In genomic region chr7:68406480-68406879, GRCh38 we compare ENCODE assay signal across 20 cellular contexts.
DNase-seq lines count a peak whose midpoint lies in the region; ATAC-seq, FAIRE-seq and TF ChIP-seq lines count a peak whose summit lies in the region.
"Had no signal": no experiment of that assay in that cellular context is flagged by ENCODE, and none has a peak within 500 bp of the region (broad histone marks: within the 10 kb centered on the region; RNA-seq: fewer than 3 reads in every experiment).

No MANE protein-coding gene starts in this region.

- TF ChIP-seq EP300 in H1 (IDR thresholded peaks at IDR 0.05; ENCODE audit: borderline replicate concordance in 1 of 2, low read depth in 2 of 2, low read length in 2 of 2), result no peak

- peak; percentile 64 for DNase-seq in RPMI8226
- no peak for DNase-seq in H1 (ENCODE audit: low read depth in 1 of 2, low spot score in 2 of 2)
- no peak for DNase-seq in mesendoderm
- no peak for DNase-seq in retina
- DNase-seq: AML-193; Caco-2; Calu3; CD4-positive, alpha-beta T cell; CD8-positive, alpha-beta T cell; DMS79 treated with DMSO at 0.1 percent for 48 hours; GF-D8 had no signal

- H4K8ac ChIP-seq in H1 (ENCODE audit: extremely low read depth, insufficient read depth, low read length), result no peak overlapping the region
- H4K8ac ChIP-seq in mesendoderm (ENCODE audit: low read depth, low read length), result no peak overlapping the region

- CTCF ChIA-PET in H1 (lab: Charles Lee; ENCODE audit: partially characterized antibody), result interaction anchor here (0.6 kb wide), 1 partner anchor 298 kb away, joined by 3 read pairs; no protein-coding TSS in a partner anchor

- H2BK5ac ChIP-seq in H1 (ENCODE audit: low read depth, low read length), result 0 out of 2 replicates have a peak overlapping the region, but pooled peaks have one; percentile 16
- H2BK5ac ChIP-seq in mesendoderm (ENCODE audit: low read length), result no peak overlapping the region

- FAIRE-seq in H1 (lab: Jason Lieb, UNC), result peak; percentile 60
- FAIRE-seq: A549, D721Med, G401.6, GM12891, GM19239 had no signal

- no peak for TF ChIP-seq POLR2A in H1 (IDR thresholded peaks at IDR 0.05; ENCODE audit: control extremely low read depth in 1 of 2, low read depth in 2 of 2, low read length in 2 of 2)

- no peak overlapping the region for H2BK120ac ChIP-seq in H1 (replicated peaks; ENCODE audit: low read depth, low read length)
- peak overlapping the region; percentile 36 for H2BK120ac ChIP-seq in mesendoderm (ENCODE audit: low read depth, low read length)

- H3K23me2 ChIP-seq in H1 (ENCODE audit: low read depth, low read length), result no peaks in the 10 kb centered on the region; the same call in 1 of the 2 replicates

- no peak overlapping the region for H3K4me2 ChIP-seq in H1 (ENCODE audit: insufficient read depth in 1 of 2, low read depth in 2 of 2, low read length in 2 of 2)
- H3K4me2 ChIP-seq in mesendoderm (ENCODE audit: low read length), result no peak overlapping the region
- H3K4me2 ChIP-seq: A549; BLaER1 treated with 17β-estradiol and CSF1 and Interleukin-3, amounts not matched to agents 10 nM and 100 nM had no signal

- H2BK15ac ChIP-seq in H1 (ENCODE audit: low read length) (no peak overlapping the region), mesendoderm (replicated peaks; ENCODE audit: low read depth) (no peak overlapping the region)

- no peak overlapping the region for H3K23ac ChIP-seq in H1 (ENCODE audit: insufficient read length)
- no peak overlapping the region for H3K23ac ChIP-seq in mesendoderm (ENCODE audit: low read length)

- H3K4me1 ChIP-seq in H1 (replicated peaks in 1 of 4; ENCODE audit: control insufficient read depth in 3 of 4, insufficient read depth in 4 of 4, low read length in 3 of 4) (peaks cover 0 to 4% (median 1%) of the 10 kb centered on the region in 4 experiments; a peak in 2 of 7 replicates), mesendoderm (ENCODE audit: control insufficient read depth, low read depth, low read length) (no peaks in the 10 kb centered on the region)
- H3K4me1 ChIP-seq: A549, Caco-2 had no signal

- no peak overlapping the region for H2AFZ ChIP-seq in H1 (ENCODE audit: low read length)

- H2BK12ac ChIP-seq in H1 (ENCODE audit: low read depth, low read length), result no peak overlapping the region

- no peaks in the 10 kb centered on the region for H3K9me3 ChIP-seq in H1 (ENCODE audit: insufficient read depth in 2 of 2, low read depth in 1 of 2, low read length in 1 of 2)
- H3K9me3 ChIP-seq: A549 had no signal

- H3K4me3 ChIP-seq in H1 (ENCODE audit: extremely low read depth in 1 of 4, insufficient read depth in 2 of 4, low read depth in 3 of 4, low read length in 4 of 4) (no peak overlapping the region; a peak in 1 of 8 replicates), mesendoderm (ENCODE audit: low read length) (no peak overlapping the region)
- H3K4me3 ChIP-seq: A549; BLaER1 treated with 17β-estradiol and CSF1 and Interleukin-3, amounts not matched to agents 10 nM and 100 nM had no signal

- WGBS in H1 (ENCODE audit: extremely low coverage in 1 of 2, insufficient coverage in 1 of 2, insufficient read length in 1 of 2, insufficient replicate concordance in 2 of 2, low coverage in 1 of 2, low lambda C conversion rate in 2 of 2, missing lambda C conversion rate in 1 of 2), 2 experiments, result 51% methylated on average over 4 of the region's 4 CpGs; no CpG with 5 or more reads in 1 of the 2 experiments
- no CpG with 5 or more reads among the region's 4 CpGs for WGBS in mesendoderm (ENCODE audit: extremely low coverage, insufficient coverage, low lambda C conversion rate)

- H3K27ac ChIP-seq in H1 (ENCODE audit: low read depth, low read length), result no peak overlapping the region
- no peak overlapping the region for H3K27ac ChIP-seq in mesendoderm (ENCODE audit: low read depth, low read length)
- H3K27ac ChIP-seq: 22Rv1; A549; BLaER1 treated with 17β-estradiol and CSF1 and Interleukin-3, amounts not matched to agents 10 nM and 100 nM; C4-2B had no signal

- no peak overlapping the region for H3K14ac ChIP-seq in H1 (ENCODE audit: insufficient read length)

- no peak for TF ChIP-seq CTCF in H1 (IDR thresholded peaks at IDR 0.05; ENCODE audit: control extremely low read depth in 1 of 3, insufficient read depth in 1 of 3, low read depth in 1 of 3, low read length in 3 of 3)

- H3K18ac ChIP-seq in H1 (ENCODE audit: extremely low read depth, low read length), result no peak overlapping the region
- H3K18ac ChIP-seq in mesendoderm (ENCODE audit: low read length), result no peak overlapping the region

- H4K5ac ChIP-seq in H1 (ENCODE audit: insufficient read length, low read depth, low read length) (no peak overlapping the region), mesendoderm (ENCODE audit: low read length) (no peak overlapping the region)

- POLR2A ChIA-PET in H1 (lab: Charles Lee; ENCODE audit: partially characterized antibody), result no interaction called here

- no peak overlapping the region for H3K4ac ChIP-seq in H1 (replicated peaks; ENCODE audit: insufficient read length, low read depth, low read length)
- H3K4ac ChIP-seq in mesendoderm (ENCODE audit: low read depth, low read length), result no peak overlapping the region

- H3K9ac ChIP-seq in H1 (replicated peaks in 1 of 4; ENCODE audit: extremely low read depth in 1 of 4, low read depth in 3 of 4, low read length in 3 of 4) (no peak overlapping the region), mesendoderm (ENCODE audit: low read length) (no peak overlapping the region)
- H3K9ac ChIP-seq: BLaER1 treated with 17β-estradiol and CSF1 and Interleukin-3, amounts not matched to agents 10 nM and 100 nM had no signal

- H3K27me3 ChIP-seq in H1 (replicated peaks in 1 of 4; ENCODE audit: control insufficient read depth in 3 of 4, extremely low read depth in 1 of 4, insufficient read depth in 3 of 4, low read length in 3 of 4) (no peaks in the 10 kb centered on the region), mesendoderm (ENCODE audit: insufficient read depth, low read length, poor library complexity) (no peaks in the 10 kb centered on the region)
- H3K27me3 ChIP-seq: BLaER1 treated with 17β-estradiol and CSF1 and Interleukin-3, amounts not matched to agents 10 nM and 100 nM had no signal

- H2AK5ac ChIP-seq in H1 (ENCODE audit: low read depth, low read length) (0 out of 2 replicates have a peak overlapping the region, but pooled peaks have one; percentile 7), mesendoderm (ENCODE audit: low read length) (no peak overlapping the region)

- H2BK20ac ChIP-seq in H1 (ENCODE audit: low read length), result no peak overlapping the region

- no peaks in the 10 kb centered on the region for H4K20me1 ChIP-seq in H1 (replicated peaks in 1 of 2; ENCODE audit: control insufficient read depth in 1 of 2, insufficient read depth in 2 of 2, low read length in 2 of 2)
- H4K20me1 ChIP-seq: BLaER1 treated with 17β-estradiol and CSF1 and Interleukin-3, amounts not matched to agents 10 nM and 100 nM had no signal

- TF ChIP-seq RAD21 in H1 (IDR thresholded peaks at IDR 0.05 in 1 of 2, conservative IDR thresholded peaks at IDR 0.05 in 1 of 2; ENCODE audit: low read depth in 2 of 2, low read length in 2 of 2), result no peak

- no peaks in the 10 kb centered on the region for H3K79me1 ChIP-seq in H1 (ENCODE audit: low read depth, low read length)
- H3K79me1 ChIP-seq in mesendoderm (ENCODE audit: low read length), result no peaks in the 10 kb centered on the region

- ATAC-seq in HG02610 (IDR thresholded peaks at IDR 0.05; ENCODE audit: unreplicated experiment), result no peak
- ATAC-seq: A549; CD8-positive, alpha-beta T cell had no signal

- H3K56ac ChIP-seq in H1 (replicated peaks; ENCODE audit: insufficient read length, low read depth, low read length), result no peak overlapping the region
- H3K56ac ChIP-seq in mesendoderm (ENCODE audit: low read length), result no peak overlapping the region

- H3K36me3 ChIP-seq in H1 (ENCODE audit: control insufficient read depth in 2 of 4, insufficient read depth in 4 of 4, low read length in 3 of 4) (no peaks in the 10 kb centered on the region), mesendoderm (ENCODE audit: control insufficient read depth, insufficient read depth, low read length) (no peaks in the 10 kb centered on the region)
- H3K36me3 ChIP-seq: BLaER1 treated with 17β-estradiol and CSF1 and Interleukin-3, amounts not matched to agents 10 nM and 100 nM had no signal

- H4K91ac ChIP-seq in H1 (replicated peaks; ENCODE audit: insufficient read length, low read length), result no peak overlapping the region

- H3K79me2 ChIP-seq in H1 (ENCODE audit: control insufficient read depth in 1 of 2, insufficient read depth in 2 of 2, low read length in 2 of 2) (no peaks in the 10 kb centered on the region), mesendoderm (ENCODE audit: control insufficient read depth, insufficient read depth, low read length) (no peaks in the 10 kb centered on the region)

TF ChIP-seq in H1, 55 proteins besides CTCF, POLR2A, EP300 and RAD21:
- no peak for TF ChIP-seq SP4 (IDR thresholded peaks at IDR 0.05; ENCODE audit: low read length)
- TF ChIP-seq SRF (IDR thresholded peaks at IDR 0.05; ENCODE audit: low read depth, low read length), result no peak
- no peak for TF ChIP-seq PHF8 (conservative IDR thresholded peaks at IDR 0.05; ENCODE audit: low read depth, low read length)
- TF ChIP-seq CREB1 (IDR thresholded peaks at IDR 0.05), result no peak
- TF ChIP-seq RNF2 (IDR thresholded peaks at IDR 0.05; ENCODE audit: borderline replicate concordance, low read depth, low read length, missing control alignments, poor library complexity, severe bottlenecking), result no peak
- no peak for TF ChIP-seq KDM5A (IDR thresholded peaks at IDR 0.05; ENCODE audit: low read length)
- no peak for TF ChIP-seq MAFK (IDR thresholded peaks at IDR 0.05; ENCODE audit: low read depth, low read length)
- no peak for TF ChIP-seq RFX5 (IDR thresholded peaks at IDR 0.05; ENCODE audit: borderline replicate concordance, low read depth, low read length)
- TF ChIP-seq TCF12 (IDR thresholded peaks at IDR 0.05; ENCODE audit: low read depth, low read length), result no peak
- no peak for TF ChIP-seq GABPA (IDR thresholded peaks at IDR 0.05; ENCODE audit: borderline replicate concordance, insufficient read depth, low read length)
- no peak for TF ChIP-seq GTF2F1 (IDR thresholded peaks at IDR 0.05; ENCODE audit: borderline replicate concordance, low read depth, low read length)
- no peak for TF ChIP-seq SP1 (IDR thresholded peaks at IDR 0.05; ENCODE audit: low read depth, low read length)
- TF ChIP-seq EZH2 (IDR thresholded peaks at IDR 0.05; ENCODE audit: low read depth, low read length, severe bottlenecking), result no peak
- no peak for TF ChIP-seq CEBPB (IDR thresholded peaks at IDR 0.05; ENCODE audit: low read depth, low read length)
- TF ChIP-seq RBBP5 (IDR thresholded peaks at IDR 0.05; ENCODE audit: borderline replicate concordance, low read depth, low read length), result no peak
- TF ChIP-seq HDAC2 (IDR thresholded peaks at IDR 0.05; ENCODE audit: borderline replicate concordance in 1 of 2, low read depth in 2 of 2, low read length in 2 of 2), result no peak
- TF ChIP-seq SIRT6 (IDR thresholded peaks at IDR 0.05; ENCODE audit: low read length), result no peak
